1 cellular context compared by ENCODE assay signal in the genomic region with DNA sequence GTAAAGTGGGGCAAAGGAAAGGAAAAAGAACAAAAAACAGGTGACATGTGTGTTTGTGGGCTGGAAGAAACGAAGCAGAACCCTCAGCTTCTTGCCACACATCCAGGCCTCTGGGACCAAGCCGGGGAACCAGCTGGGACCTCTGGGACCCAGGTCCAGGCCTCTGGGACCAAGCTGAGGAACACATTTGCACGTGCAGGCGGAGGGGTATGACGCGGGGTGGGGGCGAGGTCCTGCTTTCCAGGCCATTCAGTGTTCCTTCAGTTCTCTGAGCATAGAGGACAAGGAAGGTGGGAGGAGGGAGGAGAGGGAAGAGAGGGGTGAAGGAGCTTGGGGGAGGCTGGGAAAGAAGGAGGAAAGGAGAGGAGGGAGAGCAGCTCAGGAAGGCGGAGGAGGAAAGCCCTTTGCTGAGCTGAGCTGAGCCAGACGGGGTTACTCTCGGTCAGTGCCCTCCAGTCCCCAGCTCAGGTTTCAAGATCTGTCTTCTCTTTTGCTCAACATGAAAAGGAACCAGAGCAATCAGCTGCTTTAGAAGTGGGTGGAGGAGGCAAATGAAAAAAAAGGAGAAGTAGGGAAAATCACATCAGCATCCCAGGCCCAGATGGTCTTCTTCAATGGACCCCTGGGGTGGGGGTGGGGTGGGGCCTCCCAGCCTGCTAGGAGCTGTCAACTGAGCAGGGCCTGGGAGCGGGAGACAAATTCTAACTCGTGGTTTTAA.
TF ChIP-seq lines count a peak whose summit lies in the region.

No MANE protein-coding gene starts in this region.

TF ChIP-seq in H1, 55 proteins besides CTCF, POLR2A, EP300 and RAD21 (continued from another document):
- no peak for TF ChIP-seq ASH2L (IDR thresholded peaks at IDR 0.05; ENCODE audit: low read length)
- no peak for TF ChIP-seq GABPA (IDR thresholded peaks at IDR 0.05; ENCODE audit: borderline replicate concordance, insufficient read depth, low read length)
- TF ChIP-seq SAP30 (IDR thresholded peaks at IDR 0.05; ENCODE audit: insufficient read depth, insufficient replicate concordance, low read length), result no peak
- TF ChIP-seq SIX5 (IDR thresholded peaks at IDR 0.05; ENCODE audit: low read depth, low read length), result peak; percentile 11; the same call in 1 of the 2 replicates
- TF ChIP-seq NANOG (IDR thresholded peaks at IDR 0.05; ENCODE audit: insufficient read depth, low read depth, low read length, poor library complexity, severe bottlenecking), result peak; percentile 16
- no peak for TF ChIP-seq CREB1 (IDR thresholded peaks at IDR 0.05)
- no peak for TF ChIP-seq GTF2F1 (IDR thresholded peaks at IDR 0.05; ENCODE audit: borderline replicate concordance, low read depth, low read length)
- no peak for TF ChIP-seq RNF2 (IDR thresholded peaks at IDR 0.05; ENCODE audit: borderline replicate concordance, low read depth, low read length, missing control alignments, poor library complexity, severe bottlenecking)
- peak; percentile 48 to 77; a peak in 1 of 4 replicates for TF ChIP-seq SIN3A (conservative IDR thresholded peaks at IDR 0.05 in 1 of 2, IDR thresholded peaks at IDR 0.05 in 1 of 2; ENCODE audit: low read depth in 1 of 2, low read length in 2 of 2)
- TF ChIP-seq, protein P1, sequence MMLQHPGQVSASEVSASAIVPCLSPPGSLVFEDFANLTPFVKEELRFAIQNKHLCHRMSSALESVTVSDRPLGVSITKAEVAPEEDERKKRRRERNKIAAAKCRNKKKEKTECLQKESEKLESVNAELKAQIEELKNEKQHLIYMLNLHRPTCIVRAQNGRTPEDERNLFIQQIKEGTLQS (IDR thresholded peaks at IDR 0.05; ENCODE audit: insufficient read depth, low read depth, low read length), result no peak
TF ChIP-seq in H1: peak in this region for 5.
